Comparison of ENCODE assay signal across 1 cellular context in the genomic region with DNA sequence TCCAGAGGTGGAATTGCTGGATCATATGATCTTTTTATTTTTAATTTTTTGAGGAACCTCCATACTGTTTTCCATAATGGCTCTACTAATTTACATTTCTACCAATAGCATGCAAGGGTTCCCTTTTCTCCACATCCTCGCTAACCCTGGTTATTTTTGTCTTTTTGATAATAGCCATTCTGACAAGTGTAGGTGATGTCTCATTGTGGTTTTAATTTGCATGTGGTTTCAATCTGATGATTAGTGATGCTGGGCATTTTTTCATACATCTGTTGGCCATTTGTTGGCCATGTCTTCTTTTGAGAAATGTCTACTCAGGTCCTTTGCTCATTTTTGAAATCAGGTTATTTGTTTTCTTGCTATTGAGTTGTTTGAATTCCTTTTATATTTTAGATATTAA.
TF ChIP-seq lines count a peak whose summit lies in the region.

No MANE protein-coding gene starts in this region.

TF ChIP-seq in GM23338, 12 proteins besides CTCF, POLR2A, EP300 and RAD21 (continued from another document):
- TF ChIP-seq, protein P1, sequence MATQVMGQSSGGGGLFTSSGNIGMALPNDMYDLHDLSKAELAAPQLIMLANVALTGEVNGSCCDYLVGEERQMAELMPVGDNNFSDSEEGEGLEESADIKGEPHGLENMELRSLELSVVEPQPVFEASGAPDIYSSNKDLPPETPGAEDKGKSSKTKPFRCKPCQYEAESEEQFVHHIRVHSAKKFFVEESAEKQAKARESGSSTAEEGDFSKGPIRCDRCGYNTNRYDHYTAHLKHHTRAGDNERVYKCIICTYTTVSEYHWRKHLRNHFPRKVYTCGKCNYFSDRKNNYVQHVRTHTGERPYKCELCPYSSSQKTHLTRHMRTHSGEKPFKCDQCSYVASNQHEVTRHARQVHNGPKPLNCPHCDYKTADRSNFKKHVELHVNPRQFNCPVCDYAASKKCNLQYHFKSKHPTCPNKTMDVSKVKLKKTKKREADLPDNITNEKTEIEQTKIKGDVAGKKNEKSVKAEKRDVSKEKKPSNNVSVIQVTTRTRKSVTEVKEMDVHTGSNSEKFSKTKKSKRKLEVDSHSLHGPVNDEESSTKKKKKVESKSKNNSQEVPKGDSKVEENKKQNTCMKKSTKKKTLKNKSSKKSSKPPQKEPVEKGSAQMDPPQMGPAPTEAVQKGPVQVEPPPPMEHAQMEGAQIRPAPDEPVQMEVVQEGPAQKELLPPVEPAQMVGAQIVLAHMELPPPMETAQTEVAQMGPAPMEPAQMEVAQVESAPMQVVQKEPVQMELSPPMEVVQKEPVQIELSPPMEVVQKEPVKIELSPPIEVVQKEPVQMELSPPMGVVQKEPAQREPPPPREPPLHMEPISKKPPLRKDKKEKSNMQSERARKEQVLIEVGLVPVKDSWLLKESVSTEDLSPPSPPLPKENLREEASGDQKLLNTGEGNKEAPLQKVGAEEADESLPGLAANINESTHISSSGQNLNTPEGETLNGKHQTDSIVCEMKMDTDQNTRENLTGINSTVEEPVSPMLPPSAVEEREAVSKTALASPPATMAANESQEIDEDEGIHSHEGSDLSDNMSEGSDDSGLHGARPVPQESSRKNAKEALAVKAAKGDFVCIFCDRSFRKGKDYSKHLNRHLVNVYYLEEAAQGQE (IDR thresholded peaks at IDR 0.05; ENCODE audit: unreplicated experiment), result no peak
- TF ChIP-seq ZNF331 (CRISPR knock-in tag; IDR thresholded peaks at IDR 0.05; ENCODE audit: low read depth) (no peak), JUNB (IDR thresholded peaks at IDR 0.05; ENCODE audit: unreplicated experiment) (no peak), POLR2AphosphoS5 (IDR thresholded peaks at IDR 0.05; ENCODE audit: low read depth) (no peak), NANOG (IDR thresholded peaks at IDR 0.05; ENCODE audit: borderline replicate concordance) (no peak), ZNF114 (CRISPR knock-in tag; IDR thresholded peaks at IDR 0.05) (no peak), EZH2phosphoT487 (IDR thresholded peaks at IDR 0.05; ENCODE audit: unreplicated experiment) (no peak)
- TF ChIP-seq, protein P2, sequence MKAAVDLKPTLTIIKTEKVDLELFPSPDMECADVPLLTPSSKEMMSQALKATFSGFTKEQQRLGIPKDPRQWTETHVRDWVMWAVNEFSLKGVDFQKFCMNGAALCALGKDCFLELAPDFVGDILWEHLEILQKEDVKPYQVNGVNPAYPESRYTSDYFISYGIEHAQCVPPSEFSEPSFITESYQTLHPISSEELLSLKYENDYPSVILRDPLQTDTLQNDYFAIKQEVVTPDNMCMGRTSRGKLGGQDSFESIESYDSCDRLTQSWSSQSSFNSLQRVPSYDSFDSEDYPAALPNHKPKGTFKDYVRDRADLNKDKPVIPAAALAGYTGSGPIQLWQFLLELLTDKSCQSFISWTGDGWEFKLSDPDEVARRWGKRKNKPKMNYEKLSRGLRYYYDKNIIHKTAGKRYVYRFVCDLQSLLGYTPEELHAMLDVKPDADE (IDR thresholded peaks at IDR 0.05), result no peak
- TF ChIP-seq, protein P3, sequence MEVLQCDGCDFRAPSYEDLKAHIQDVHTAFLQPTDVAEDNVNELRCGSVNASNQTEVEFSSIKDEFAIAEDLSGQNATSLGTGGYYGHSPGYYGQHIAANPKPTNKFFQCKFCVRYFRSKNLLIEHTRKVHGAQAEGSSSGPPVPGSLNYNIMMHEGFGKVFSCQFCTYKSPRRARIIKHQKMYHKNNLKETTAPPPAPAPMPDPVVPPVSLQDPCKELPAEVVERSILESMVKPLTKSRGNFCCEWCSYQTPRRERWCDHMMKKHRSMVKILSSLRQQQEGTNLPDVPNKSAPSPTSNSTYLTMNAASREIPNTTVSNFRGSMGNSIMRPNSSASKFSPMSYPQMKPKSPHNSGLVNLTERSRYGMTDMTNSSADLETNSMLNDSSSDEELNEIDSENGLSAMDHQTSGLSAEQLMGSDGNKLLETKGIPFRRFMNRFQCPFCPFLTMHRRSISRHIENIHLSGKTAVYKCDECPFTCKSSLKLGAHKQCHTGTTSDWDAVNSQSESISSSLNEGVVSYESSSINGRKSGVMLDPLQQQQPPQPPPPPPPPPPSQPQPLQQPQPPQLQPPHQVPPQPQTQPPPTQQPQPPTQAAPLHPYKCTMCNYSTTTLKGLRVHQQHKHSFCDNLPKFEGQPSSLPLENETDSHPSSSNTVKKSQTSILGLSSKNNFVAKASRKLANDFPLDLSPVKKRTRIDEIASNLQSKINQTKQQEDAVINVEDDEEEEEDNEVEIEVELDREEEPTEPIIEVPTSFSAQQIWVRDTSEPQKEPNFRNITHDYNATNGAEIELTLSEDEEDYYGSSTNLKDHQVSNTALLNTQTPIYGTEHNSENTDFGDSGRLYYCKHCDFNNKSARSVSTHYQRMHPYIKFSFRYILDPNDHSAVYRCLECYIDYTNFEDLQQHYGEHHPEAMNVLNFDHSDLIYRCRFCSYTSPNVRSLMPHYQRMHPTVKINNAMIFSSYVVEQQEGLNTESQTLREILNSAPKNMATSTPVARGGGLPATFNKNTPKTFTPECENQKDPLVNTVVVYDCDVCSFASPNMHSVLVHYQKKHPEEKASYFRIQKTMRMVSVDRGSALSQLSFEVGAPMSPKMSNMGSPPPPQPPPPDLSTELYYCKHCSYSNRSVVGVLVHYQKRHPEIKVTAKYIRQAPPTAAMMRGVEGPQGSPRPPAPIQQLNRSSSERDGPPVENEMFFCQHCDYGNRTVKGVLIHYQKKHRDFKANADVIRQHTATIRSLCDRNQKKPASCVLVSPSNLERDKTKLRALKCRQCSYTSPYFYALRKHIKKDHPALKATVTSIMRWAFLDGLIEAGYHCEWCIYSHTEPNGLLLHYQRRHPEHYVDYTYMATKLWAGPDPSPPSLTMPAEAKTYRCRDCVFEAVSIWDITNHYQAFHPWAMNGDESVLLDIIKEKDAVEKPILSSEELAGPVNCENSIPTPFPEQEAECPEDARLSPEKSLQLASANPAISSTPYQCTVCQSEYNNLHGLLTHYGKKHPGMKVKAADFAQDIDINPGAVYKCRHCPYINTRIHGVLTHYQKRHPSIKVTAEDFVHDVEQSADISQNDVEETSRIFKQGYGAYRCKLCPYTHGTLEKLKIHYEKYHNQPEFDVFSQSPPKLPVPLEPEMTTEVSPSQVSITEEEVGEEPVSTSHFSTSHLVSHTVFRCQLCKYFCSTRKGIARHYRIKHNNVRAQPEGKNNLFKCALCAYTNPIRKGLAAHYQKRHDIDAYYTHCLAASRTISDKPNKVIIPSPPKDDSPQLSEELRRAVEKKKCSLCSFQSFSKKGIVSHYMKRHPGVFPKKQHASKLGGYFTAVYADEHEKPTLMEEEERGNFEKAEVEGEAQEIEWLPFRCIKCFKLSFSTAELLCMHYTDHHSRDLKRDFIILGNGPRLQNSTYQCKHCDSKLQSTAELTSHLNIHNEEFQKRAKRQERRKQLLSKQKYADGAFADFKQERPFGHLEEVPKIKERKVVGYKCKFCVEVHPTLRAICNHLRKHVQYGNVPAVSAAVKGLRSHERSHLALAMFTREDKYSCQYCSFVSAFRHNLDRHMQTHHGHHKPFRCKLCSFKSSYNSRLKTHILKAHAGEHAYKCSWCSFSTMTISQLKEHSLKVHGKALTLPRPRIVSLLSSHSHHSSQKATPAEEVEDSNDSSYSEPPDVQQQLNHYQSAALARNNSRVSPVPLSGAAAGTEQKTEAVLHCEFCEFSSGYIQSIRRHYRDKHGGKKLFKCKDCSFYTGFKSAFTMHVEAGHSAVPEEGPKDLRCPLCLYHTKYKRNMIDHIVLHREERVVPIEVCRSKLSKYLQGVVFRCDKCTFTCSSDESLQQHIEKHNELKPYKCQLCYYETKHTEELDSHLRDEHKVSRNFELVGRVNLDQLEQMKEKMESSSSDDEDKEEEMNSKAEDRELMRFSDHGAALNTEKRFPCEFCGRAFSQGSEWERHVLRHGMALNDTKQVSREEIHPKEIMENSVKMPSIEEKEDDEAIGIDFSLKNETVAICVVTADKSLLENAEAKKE (CRISPR knock-in tag; IDR thresholded peaks at IDR 0.05), result no peak
